ENCODE assay signal across 14 cellular contexts in genomic region chr5:34529581-34530331, GRCh38.
DNase-seq lines count a peak whose midpoint lies in the region; ATAC-seq and TF ChIP-seq lines count a peak whose summit lies in the region.
"Had no signal": no experiment of that assay in that cellular context is flagged by ENCODE, and none has a peak within 500 bp of the region (broad histone marks: within the 10 kb centered on the region; RNA-seq: fewer than 3 reads in every experiment).

No MANE protein-coding gene starts in this region.

- no peak for TF ChIP-seq POLR2A in gastrocnemius medialis (IDR thresholded peaks at IDR 0.05)

- H3K4me1 ChIP-seq in ACC112 (ENCODE audit: control insufficient read depth, insufficient read depth, low read length, unreplicated experiment) (peaks cover 19% of the 10 kb centered on the region), adipocyte (ENCODE audit: control insufficient read depth, insufficient read depth, low read length) (peaks cover 34% of the 10 kb centered on the region), trophoblast cell (ENCODE audit: control insufficient read depth in 1 of 2, insufficient read depth in 2 of 2, low read length in 2 of 2) (peaks cover 7 to 14% of the 10 kb centered on the region in 2 experiments), gastrocnemius medialis (peaks cover 0 to 5% of the 10 kb centered on the region in 2 donors)
- H3K4me1 ChIP-seq: adrenal gland had no signal

- H4K91ac ChIP-seq in trophoblast cell (ENCODE audit: low read depth, low read length), result peak overlapping the region; percentile 34

- TF ChIP-seq CTCF in fibroblast of the aortic adventitia (IDR thresholded peaks at IDR 0.05; ENCODE audit: insufficient read depth, low read length) (no peak), gastrocnemius medialis (IDR thresholded peaks at IDR 0.05 in 4 of 5, conservative IDR thresholded peaks at IDR 0.05 in 1 of 5) (no peak)

- peaks cover 15% of the 10 kb centered on the region for H3K79me1 ChIP-seq in trophoblast cell (ENCODE audit: low read length)

- H3K4me3 ChIP-seq in ACC112 (ENCODE audit: low read depth, low read length) (no peak overlapping the region), adipocyte (ENCODE audit: low read length) (no peak overlapping the region), fibroblast of the aortic adventitia (ENCODE audit: low read depth, low read length) (no peak overlapping the region), trophoblast cell (ENCODE audit: low read depth, low read length) (no peak overlapping the region), gastrocnemius medialis (no peak overlapping the region)
- H3K4me3 ChIP-seq: adrenal gland, tibial nerve had no signal

- peak overlapping the region; percentile 42 for H4K8ac ChIP-seq in trophoblast cell (ENCODE audit: low read depth, low read length)

- intact Hi-C loops in gastrocnemius medialis (cut with DNase I; ENCODE audit: low total_unique reads), result no loop called here

- H3K79me2 ChIP-seq in ACC112 (ENCODE audit: control insufficient read depth, insufficient read depth, low read length, unreplicated experiment), result no peaks in the 10 kb centered on the region
- H3K79me2 ChIP-seq in trophoblast cell (ENCODE audit: control insufficient read depth, insufficient read depth, low read length, poor library complexity), result no peaks in the 10 kb centered on the region

- in situ Hi-C loops in gastrocnemius medialis (cut with MboI; ENCODE audit: low sequenced_read_pairs in 4 of 4), result loop anchor here in 2 of 4 donors (10.0 kb wide), 2 partner anchors 365 to 375 kb away; no protein-coding TSS in a partner anchor

- WGBS in trophoblast cell (ENCODE audit: extremely low coverage, insufficient coverage, insufficient read length), result no CpG with 5 or more reads among the region's 10 CpGs

- peak overlapping the region; percentile 34 for H2BK12ac ChIP-seq in trophoblast cell (ENCODE audit: low read length)

- no peak overlapping the region for H2AK5ac ChIP-seq in trophoblast cell (ENCODE audit: low read length)

- peak overlapping the region; percentile 23 for H2BK120ac ChIP-seq in trophoblast cell (ENCODE audit: insufficient read depth, low read length, poor library complexity)

- no peaks in the 10 kb centered on the region for H3K36me3 ChIP-seq in ACC112 (ENCODE audit: insufficient read depth, low read length)
- H3K36me3 ChIP-seq in adipocyte (ENCODE audit: control insufficient read depth, insufficient read depth, low read length, severe bottlenecking), result no peaks in the 10 kb centered on the region
- H3K36me3 ChIP-seq in trophoblast cell (ENCODE audit: control insufficient read depth in 1 of 2, insufficient read depth in 2 of 2, low read length in 2 of 2), result no peaks in the 10 kb centered on the region
- no peaks in the 10 kb centered on the region for H3K36me3 ChIP-seq in gastrocnemius medialis
- H3K36me3 ChIP-seq: adrenal gland, tibial nerve had no signal

- no peak overlapping the region for H4K12ac ChIP-seq in trophoblast cell (ENCODE audit: low read depth, low read length)

- DNase-seq in adipocyte (ENCODE audit: low read depth), result peak; percentile 74
- DNase-seq in fibroblast of the aortic adventitia (ENCODE audit: low read depth), result peak; percentile 50
- peak; percentile 95 for DNase-seq in trophoblast cell
- no peak for DNase-seq in gastrocnemius medialis
- DNase-seq in amygdala (lab: John Stamatoyannopoulos, UW), result no peak
- DNase-seq: activated CD4-positive, alpha-beta T cell treated with anti-CD3 and anti-CD28 coated beads, Interleukin-2, amount 10 ng/mL, durations not matched to agents 7 days and 5 days; C1 segment of cervical spinal cord; caudate nucleus; NCI-H526 had no signal

- peak overlapping the region; percentile 80 for H2AFZ ChIP-seq in ACC112 (ENCODE audit: low read length, unreplicated experiment)
- H2AFZ ChIP-seq in trophoblast cell (ENCODE audit: insufficient read depth, low read length, poor library complexity), result peak overlapping the region; percentile 20

- H3K18ac ChIP-seq in trophoblast cell (ENCODE audit: low read length), result peak overlapping the region; percentile 7

- peak overlapping the region; percentile 26 for H2BK5ac ChIP-seq in trophoblast cell (ENCODE audit: low read depth, low read length, poor library complexity)

- no peak overlapping the region for H3K4me2 ChIP-seq in trophoblast cell (ENCODE audit: low read length)

- ATAC-seq in gastrocnemius medialis (no peak), GM21367 (IDR thresholded peaks at IDR 0.05; ENCODE audit: unreplicated experiment) (no peak), GM18873 (IDR thresholded peaks at IDR 0.05; ENCODE audit: low FRiP score, unreplicated experiment) (no peak)

- no peaks in the 10 kb centered on the region for H3K9me3 ChIP-seq in adipocyte (ENCODE audit: control insufficient read depth, low read length)
- H3K9me3 ChIP-seq in trophoblast cell (ENCODE audit: insufficient read depth, low read depth, low read length), result no peaks in the 10 kb centered on the region
- H3K9me3 ChIP-seq in gastrocnemius medialis, result no peaks in the 10 kb centered on the region
- H3K9me3 ChIP-seq: adrenal gland, tibial nerve had no signal

- H3K23ac ChIP-seq in trophoblast cell (ENCODE audit: low read length), result no peak overlapping the region

- no peak overlapping the region for H3K27ac ChIP-seq in ACC112 (ENCODE audit: low read depth, low read length)
- no peak overlapping the region for H3K27ac ChIP-seq in trophoblast cell (ENCODE audit: low read depth, low read length)
- no peak overlapping the region for H3K27ac ChIP-seq in gastrocnemius medialis
- H3K27ac ChIP-seq: adrenal gland had no signal

- no peak overlapping the region for H3K4ac ChIP-seq in trophoblast cell (ENCODE audit: low read depth, low read length)

- H3K14ac ChIP-seq in trophoblast cell (ENCODE audit: low read length), result no peak overlapping the region

- H3K27me3 ChIP-seq in ACC112 (ENCODE audit: insufficient read depth, low read length) (no peaks in the 10 kb centered on the region), adipocyte (replicated peaks; ENCODE audit: control insufficient read depth, insufficient read depth, low read length) (no peaks in the 10 kb centered on the region), trophoblast cell (ENCODE audit: insufficient read depth, low read length) (no peaks in the 10 kb centered on the region), gastrocnemius medialis (no peaks in the 10 kb centered on the region)
- H3K27me3 ChIP-seq: adrenal gland, tibial nerve had no signal

- H3K9ac ChIP-seq in adipocyte (ENCODE audit: low read length) (no peak overlapping the region), trophoblast cell (ENCODE audit: low read length) (no peak overlapping the region)

Comparison
In these comparisons a context has a peak if more than half of its experiments do, and no peak if none do; other contexts are left out.
1. DNase-seq: peak in adipocyte (single experiment), fibroblast of the aortic adventitia (single experiment) and trophoblast cell (2 of 2); none in gastrocnemius medialis (0 of 2) and amygdala (0 of 56).